In the genomic region with DNA sequence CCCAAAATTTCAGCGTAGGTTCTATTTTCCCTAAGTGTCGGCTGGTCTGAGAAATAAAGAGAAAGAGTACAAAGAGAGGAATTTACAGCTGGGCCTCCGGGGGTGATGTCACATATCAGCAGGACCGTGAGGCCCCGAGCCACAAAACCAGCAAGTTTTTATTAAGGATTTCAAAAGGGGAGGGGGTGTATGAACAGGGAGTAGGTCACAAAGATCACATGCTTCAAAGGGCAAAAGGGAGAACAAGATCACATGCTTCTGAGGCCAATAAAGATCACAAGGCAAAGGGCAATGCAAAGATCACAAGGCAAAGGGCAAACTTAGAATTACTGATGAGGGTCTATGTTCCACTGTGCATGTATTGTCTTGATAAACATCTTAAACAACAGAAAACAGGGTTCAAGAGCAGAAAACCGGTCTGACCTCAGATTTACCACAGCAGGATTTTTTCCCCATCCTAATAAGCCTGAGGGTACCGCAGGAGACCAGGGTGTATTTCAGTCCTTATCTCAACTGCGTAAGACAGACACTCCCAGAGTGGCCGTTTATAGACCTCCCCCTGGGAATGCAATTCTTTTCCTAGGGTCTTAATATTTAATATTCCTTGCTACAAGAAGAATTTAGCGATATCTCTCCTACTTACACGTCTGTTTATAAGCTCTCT, we compare ENCODE assay signal across 8 cellular contexts. TPM values are rescaled to one million over a fixed set of nuclear protein-coding genes. Genes with fewer than 3 reads are reported as not detected.
"Had no signal": no experiment of that assay in that cellular context is flagged by ENCODE, and none has a peak within 500 bp of the region (broad histone marks: within the 10 kb centered on the region; RNA-seq: fewer than 3 reads in every experiment).

A gene (minus strand): TSS at position 134 of the 664 bp plus-strand sequence. CDS start 13,602 bp downstream, outside the sequence.

RNA-seq across cellular contexts. Expression of the gene that starts here (rescaled TPM):
- total RNA-seq: dermis blood vessel endothelial cell, glomerular endothelial cell, kidney epithelial cell, left ventricle myocardium inferior, lower lobe of right lung, prostate gland, sigmoid colon, urinary bladder had no signal
